14 cellular contexts compared by ENCODE assay signal in the genomic region with DNA sequence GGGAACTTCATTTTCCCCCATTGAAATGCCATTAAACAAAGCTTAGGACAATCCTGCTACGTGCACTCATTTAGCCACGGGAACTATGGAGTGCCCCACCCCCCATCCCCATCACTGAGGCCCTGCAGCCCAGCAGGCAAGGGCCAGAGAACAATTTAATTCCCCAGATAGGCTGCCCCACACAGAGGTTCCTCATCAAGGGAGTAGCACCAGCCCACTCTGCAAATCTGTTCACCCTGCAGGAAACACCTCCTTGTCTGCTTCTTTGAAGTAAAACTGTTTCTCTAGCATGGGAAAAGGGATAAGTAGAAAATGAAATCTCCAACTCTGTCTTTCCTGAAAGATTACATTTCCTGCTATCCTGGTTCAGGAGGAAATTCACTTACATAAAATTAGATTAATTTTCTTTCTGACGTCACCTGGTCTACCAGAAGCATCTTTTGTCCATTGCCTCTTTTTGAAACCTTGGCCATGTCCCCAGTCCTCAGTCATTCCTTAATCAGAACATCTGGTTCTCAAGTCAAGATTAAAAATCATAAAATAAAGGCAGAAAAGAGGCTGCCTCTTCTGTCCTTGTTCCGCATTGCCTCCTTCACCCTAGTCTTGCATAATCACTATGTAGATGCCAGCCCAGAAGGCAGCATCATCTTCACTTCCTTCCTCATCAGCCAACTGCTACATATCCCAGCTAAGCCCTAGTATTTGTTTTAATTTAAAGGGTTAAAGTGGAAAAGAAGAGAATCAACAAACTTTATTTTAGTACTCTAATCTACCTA.
DNase-seq lines count a peak whose midpoint lies in the region; ATAC-seq, FAIRE-seq and TF ChIP-seq lines count a peak whose summit lies in the region.
"Had no signal": no experiment of that assay in that cellular context is flagged by ENCODE, and none has a peak within 500 bp of the region (broad histone marks: within the 10 kb centered on the region; RNA-seq: fewer than 3 reads in every experiment).

No MANE protein-coding gene starts in this region.

- FAIRE-seq in urothelium cell line (lab: Jason Lieb, UNC) = no peak

- H3K36me3 ChIP-seq in left lung = no peaks in the 10 kb centered on the region
- H3K36me3 ChIP-seq: ascending aorta, HAP-1 had no signal

- peak; percentile 57 for DNase-seq in SIG-M5 treated with dmso at 0.1 percent for 504 hours (lab: John Stamatoyannopoulos, UW; ENCODE audit: unreplicated experiment)
- DNase-seq in SIG-M5 (lab: John Stamatoyannopoulos, UW) = no peak
- no peak for DNase-seq in choroid plexus epithelial cell (ENCODE audit: low read depth)
- no peak for DNase-seq in left lung
- DNase-seq in urothelium cell line (ENCODE audit: low spot score) = peak; percentile 13
- no peak for DNase-seq in stimulated activated CD8-positive, alpha-beta memory T cell treated with anti-CD3 and anti-CD28 coated beads, Interleukin-4, amount 100 ng/mL, for 48 hours
- no peak for DNase-seq in GOT3 (lab: John Stamatoyannopoulos, UW)
- DNase-seq: 8988T; activated CD4-positive, alpha-beta T cell treated with anti-CD3 and anti-CD28 coated beads, Interleukin-2, amount 50 U/mL, for 48 hours; mucosa of descending colon; NCI-H1694 had no signal

- TF ChIP-seq CTCF in choroid plexus epithelial cell (conservative IDR thresholded peaks at IDR 0.05; ENCODE audit: low read depth, low read length) (no peak), left lung (IDR thresholded peaks at IDR 0.05) (no peak)

- H3K27ac ChIP-seq in left lung = peak overlapping the region; percentile 13 to 80
- H3K27ac ChIP-seq: ascending aorta had no signal

- H3K27me3 ChIP-seq in left lung = no peaks in the 10 kb centered on the region
- H3K27me3 ChIP-seq: ascending aorta had no signal

- no peaks in the 10 kb centered on the region for H3K9me3 ChIP-seq in left lung
- H3K9me3 ChIP-seq: ascending aorta, HAP-1, mucosa of descending colon had no signal

- H3K4me3 ChIP-seq in choroid plexus epithelial cell (ENCODE audit: low read depth, low read length) = peak overlapping the region; percentile 21
- H3K4me3 ChIP-seq in left lung = no peak overlapping the region
- H3K4me3 ChIP-seq: ascending aorta, HAP-1, mucosa of descending colon had no signal

- intact Hi-C loops in left lung (cut with DNase I) = no loop called here

- H3K4me1 ChIP-seq in left lung = peaks cover 3 to 43% of the 10 kb centered on the region in 2 donors
- H3K4me1 ChIP-seq: ascending aorta, HAP-1 had no signal

- ATAC-seq in left lung (peak; percentile 66), HG02870 (IDR thresholded peaks at IDR 0.05; ENCODE audit: unreplicated experiment) (no peak)

Comparison
In these comparisons a context has a peak if more than half of its experiments do, and no peak if none do; other contexts are left out.
1. DNase-seq: peak in SIG-M5 treated with dmso at 0.1 percent for 504 hours (single experiment) and urothelium cell line (single experiment); none in SIG-M5 (single experiment), choroid plexus epithelial cell (single experiment), left lung (0 of 2), stimulated activated CD8-positive, alpha-beta memory T cell treated with anti-CD3 and anti-CD28 coated beads, Interleukin-4, amount 100 ng/mL, for 48 hours (single experiment) and GOT3 (single experiment).